Comparison of ENCODE assay signal across 29 cellular contexts in the genomic region with DNA sequence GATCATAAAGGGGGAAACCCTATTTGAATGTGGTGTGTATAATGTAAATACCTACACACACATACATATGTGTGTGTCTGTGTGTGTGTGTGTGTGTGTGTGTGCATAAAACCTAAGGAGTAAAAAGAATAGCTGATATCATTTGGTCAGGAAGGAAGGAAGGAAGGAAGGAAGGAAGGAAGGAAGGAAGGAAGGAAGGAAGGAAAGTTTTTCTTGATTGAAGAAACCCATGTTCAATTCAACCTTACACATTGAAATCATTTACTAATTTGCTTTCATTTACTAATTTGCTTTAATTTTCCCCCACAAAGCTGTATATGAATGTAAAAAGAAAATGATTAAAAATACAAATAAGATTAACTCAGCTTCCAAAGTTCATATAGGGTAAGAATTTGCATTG.
"Had no signal": no experiment of that assay in that cellular context is flagged by ENCODE, and none has a peak within 500 bp of the region (broad histone marks: within the 10 kb centered on the region; RNA-seq: fewer than 3 reads in every experiment).

No MANE protein-coding gene starts in this region.

- H3K9me3 ChIP-seq: adrenal gland, ascending aorta, body of pancreas, breast epithelium had no signal

- H3K4me1 ChIP-seq: adrenal gland, ascending aorta, body of pancreas, breast epithelium had no signal

- DNase-seq: activated effector memory CD4-positive, alpha-beta T cell treated with anti-CD3 and anti-CD28 coated beads, Interleukin-2, amount 50 U/mL, for 16 hours; activated effector memory CD4-positive, alpha-beta T cell treated with Interleukin-2 at 50 U/mL for 16 hours; activated gamma-delta T cell; activated gamma-delta T cell treated with Interleukin-2 at 50 U/mL for 16 hours; activated naive CD4-positive, alpha-beta T cell; activated naive CD4-positive, alpha-beta T cell treated with anti-CD3 and anti-CD28 coated beads for 36 hours; activated naive CD4-positive, alpha-beta T cell treated with anti-CD3 and anti-CD28 coated beads, Interleukin-2, amount 10 ng/mL, durations not matched to agents 7 days and 5 days; activated naive CD4-positive, alpha-beta T cell treated with anti-CD3 and anti-CD28 coated beads, Interleukin-2, amount 50 U/mL, for 16 hours; activated naive CD4-positive, alpha-beta T cell treated with Interleukin-2 at 50 U/mL for 16 hours; activated naive CD8-positive, alpha-beta T cell treated with anti-CD3 and anti-CD28 coated beads for 36 hours; activated naive CD8-positive, alpha-beta T cell treated with anti-CD3 and anti-CD28 coated beads, Interleukin-2, amount 10 ng/mL, durations not matched to agents 7 days and 5 days; activated naive CD8-positive, alpha-beta T cell treated with anti-CD3 and anti-CD28 coated beads, Interleukin-2, amount 50 U/mL, for 24 hours; activated T-cell treated with anti-CD3 and anti-CD28 coated beads, Interleukin-2, amount 50 U/mL, for 24 hours; activated T-cell treated with anti-CD3 and anti-CD28 coated beads, Interleukin-2, amount 50 U/mL, for 4 hours; activated T-cell treated with anti-CD3 and anti-CD28 coated beads, Interleukin-2, amount 50 U/mL, for 48 hours; activated T-cell treated with anti-CD3 and anti-CD28 coated beads, Interleukin-2, amount 50 U/mL, for 72 hours; adrenal gland; amniotic stem cell; amygdala; anterior cingulate cortex; aorta; body of pancreas; brain microvascular endothelial cell; caudate nucleus; central memory CD4-positive, alpha-beta T cell; cerebellar nuclear complex had no signal

- H3K36me3 ChIP-seq: adrenal gland, ascending aorta, brain microvascular endothelial cell, breast epithelium, cardiac muscle cell had no signal

- H3K4me3 ChIP-seq: adrenal gland, ascending aorta, body of pancreas, breast epithelium, cardiac muscle cell had no signal

- H3K27me3 ChIP-seq: adrenal gland, ascending aorta, body of pancreas, brain microvascular endothelial cell, breast epithelium, cardiac muscle cell had no signal

- H3K27ac ChIP-seq: adrenal gland, ascending aorta, body of pancreas, brain microvascular endothelial cell, breast epithelium, cardiac muscle cell had no signal
